ENCODE assay signal across 13 cellular contexts in genomic region chr4:140257461-140258305, GRCh38.
DNase-seq lines count a peak whose midpoint lies in the region; ATAC-seq and TF ChIP-seq lines count a peak whose summit lies in the region.
"Had no signal": no experiment of that assay in that cellular context is flagged by ENCODE, and none has a peak within 500 bp of the region (broad histone marks: within the 10 kb centered on the region; RNA-seq: fewer than 3 reads in every experiment).

No MANE protein-coding gene starts in this region.

- H3K27me3 ChIP-seq in SK-N-SH (ENCODE audit: insufficient read depth), result no peaks in the 10 kb centered on the region

- peak in 1 of 2 experiments; percentile 4; a peak in 1 of 4 replicates for TF ChIP-seq EP300 in SK-N-SH (IDR thresholded peaks at IDR 0.05; ENCODE audit: borderline replicate concordance in 1 of 2, low read depth in 1 of 2, low read length in 1 of 2)

- H4K20me1 ChIP-seq in SK-N-SH (ENCODE audit: insufficient read depth), result no peaks in the 10 kb centered on the region

- peak overlapping the region; percentile 63 for H3K4me2 ChIP-seq in SK-N-SH
- H3K4me2 ChIP-seq: KMS-11 had no signal

- 54% methylated on average over 7 of the region's 10 CpGs for WGBS in SK-N-SH (ENCODE audit: low lambda C conversion rate)

- no peaks in the 10 kb centered on the region for H3K36me3 Mint-ChIP-seq in type B pancreatic cell
- H3K36me3 Mint-ChIP-seq: activated naive CD4-positive, alpha-beta T cell treated with anti-CD3 and anti-CD28 coated beads, Interleukin-2, amount 10 ng/mL, durations not matched to agents 7 days and 5 days had no signal

- peak overlapping the region; percentile 42 for H3K9ac ChIP-seq in SK-N-SH
- H3K9ac ChIP-seq: KMS-11 had no signal

- H3K9me3 Mint-ChIP-seq in type B pancreatic cell, result no peaks in the 10 kb centered on the region
- H3K9me3 Mint-ChIP-seq: activated CD4-positive, alpha-beta memory T cell treated with anti-CD3 and anti-CD28 coated beads, Interleukin-2, amount 10 ng/mL, durations not matched to agents 7 days and 5 days; activated naive CD4-positive, alpha-beta T cell treated with anti-CD3 and anti-CD28 coated beads, Interleukin-2, amount 10 ng/mL, durations not matched to agents 7 days and 5 days; dendritic cell treated with granulocyte-macrophage colony-stimulating factor and Interleukin-4, amounts not matched to agents 40 ng/mL and 50 ng/mL, for 4 days had no signal

- H3K4me1 ChIP-seq in SK-N-SH (ENCODE audit: control insufficient read depth in 1 of 2, insufficient read depth in 2 of 2, low read depth in 1 of 2, low read length in 1 of 2), result peaks cover 20 to 35% of the 10 kb centered on the region in 2 experiments

- no peaks in the 10 kb centered on the region for H3K9me2 ChIP-seq in SK-N-SH

- H3K4me3 ChIP-seq in SK-N-SH (ENCODE audit: low read depth in 2 of 2, low read length in 1 of 2), result no peak overlapping the region; a peak in 1 of 4 replicates

- peak overlapping the region; percentile 10 for H3K27ac Mint-ChIP-seq in type B pancreatic cell
- H3K27ac Mint-ChIP-seq: activated CD4-positive, alpha-beta memory T cell treated with anti-CD3 and anti-CD28 coated beads, Interleukin-2, amount 10 ng/mL, durations not matched to agents 7 days and 5 days; activated naive CD4-positive, alpha-beta T cell treated with anti-CD3 and anti-CD28 coated beads, Interleukin-2, amount 10 ng/mL, durations not matched to agents 7 days and 5 days; dendritic cell treated with granulocyte-macrophage colony-stimulating factor and Interleukin-4, amounts not matched to agents 40 ng/mL and 50 ng/mL, for 4 days had no signal

- peaks cover 28% of the 10 kb centered on the region for H3K4me1 Mint-ChIP-seq in type B pancreatic cell (ENCODE audit: unreplicated experiment)

- peak overlapping the region; percentile 55 to 78 for H3K27ac ChIP-seq in SK-N-SH (ENCODE audit: low read depth in 2 of 2, low read length in 1 of 2)
- H3K27ac ChIP-seq: KMS-11 had no signal

- H3K36me3 ChIP-seq in SK-N-SH (replicated peaks in 1 of 2; ENCODE audit: control insufficient read depth in 1 of 2, insufficient read depth in 2 of 2, low read length in 1 of 2), result no peaks in the 10 kb centered on the region

- TF ChIP-seq RAD21 in SK-N-SH (IDR thresholded peaks at IDR 0.05; ENCODE audit: low read length), result no peak

- H2AFZ ChIP-seq in SK-N-SH (ENCODE audit: low read depth), result no peak overlapping the region

- H3K4me3 Mint-ChIP-seq in type B pancreatic cell, result no peak overlapping the region
- H3K4me3 Mint-ChIP-seq: activated CD4-positive, alpha-beta memory T cell treated with anti-CD3 and anti-CD28 coated beads, Interleukin-2, amount 10 ng/mL, durations not matched to agents 7 days and 5 days; activated naive CD4-positive, alpha-beta T cell treated with anti-CD3 and anti-CD28 coated beads, Interleukin-2, amount 10 ng/mL, durations not matched to agents 7 days and 5 days; dendritic cell treated with granulocyte-macrophage colony-stimulating factor and Interleukin-4, amounts not matched to agents 40 ng/mL and 50 ng/mL, for 4 days had no signal

- H3F3A ChIP-seq in SK-N-SH (replicated peaks; ENCODE audit: insufficient read depth), result peaks cover 20% of the 10 kb centered on the region

- peak; percentile 35 for DNase-seq in NCI-H2107 treated with DMSO at 0.1 percent for 48 hours (lab: John Stamatoyannopoulos, UW; ENCODE audit: unreplicated experiment)
- no peak for DNase-seq in NCI-H2107 (lab: John Stamatoyannopoulos, UW)
- DNase-seq in SK-N-SH, result no peak
- DNase-seq in iris pigment epithelial cell (ENCODE audit: low read depth), result peak; percentile 74
- DNase-seq in type B pancreatic cell (ENCODE audit: extremely low spot score, unreplicated experiment), result no peak
- DNase-seq in SIG-M5 treated with dmso at 0.1 percent for 504 hours (lab: John Stamatoyannopoulos, UW; ENCODE audit: unreplicated experiment), result no peak
- DNase-seq: activated CD4-positive, alpha-beta memory T cell treated with anti-CD3 and anti-CD28 coated beads, Interleukin-2, amount 10 ng/mL, durations not matched to agents 7 days and 5 days; activated naive CD4-positive, alpha-beta T cell treated with anti-CD3 and anti-CD28 coated beads, Interleukin-2, amount 10 ng/mL, durations not matched to agents 7 days and 5 days; DMS 273 treated with DMSO at 0.1 percent for 48 hours had no signal

- H3K27me3 Mint-ChIP-seq in type B pancreatic cell, result no peaks in the 10 kb centered on the region

- H3K79me2 ChIP-seq in SK-N-SH (ENCODE audit: insufficient read depth), result no peaks in the 10 kb centered on the region

- ATAC-seq in GM18498 (IDR thresholded peaks at IDR 0.05; ENCODE audit: unreplicated experiment), result no peak
- no peak for ATAC-seq in GM21515 (IDR thresholded peaks at IDR 0.05; ENCODE audit: unreplicated experiment)

- CTCF ChIA-PET in SK-N-SH (lab: Yijun Ruan, JAX), result interaction anchor here (0.8 to 1.1 kb wide), 2 partner anchors 69 to 655 kb away, joined by 3 read pairs; no protein-coding TSS in a partner anchor

- no peak for TF ChIP-seq CTCF in SK-N-SH (IDR thresholded peaks at IDR 0.05)
- no peak for TF ChIP-seq CTCF in type B pancreatic cell (conservative IDR thresholded peaks at IDR 0.05)

- POLR2A ChIA-PET in SK-N-SH (lab: Yijun Ruan, JAX), result interaction anchor here (0.5 to 1.8 kb wide), 3 partner anchors 63 to 463 kb away, joined by 3 to 5 read pairs (median 4); no protein-coding TSS in a partner anchor

- H3K9me3 ChIP-seq in SK-N-SH, result no peaks in the 10 kb centered on the region

TF ChIP-seq in SK-N-SH, 30 proteins besides CTCF, POLR2A, EP300 and RAD21:
- TF ChIP-seq RFX5 (IDR thresholded peaks at IDR 0.05; ENCODE audit: low read length), result no peak
- TF ChIP-seq TCF12 (IDR thresholded peaks at IDR 0.05), result peak; percentile 46; the same call in 1 of the 2 replicates
TF ChIP-seq in SK-N-SH: peak in this region for 1.

Comparison
In these comparisons a context has a peak if more than half of its experiments do, and no peak if none do; other contexts are left out.
1. DNase-seq: peak in NCI-H2107 treated with DMSO at 0.1 percent for 48 hours (single experiment) and iris pigment epithelial cell (single experiment); none in NCI-H2107 (single experiment), SK-N-SH (single experiment), type B pancreatic cell (single experiment) and SIG-M5 treated with dmso at 0.1 percent for 504 hours (single experiment).